ENCODE assay signal across 20 cellular contexts in the genomic region with DNA sequence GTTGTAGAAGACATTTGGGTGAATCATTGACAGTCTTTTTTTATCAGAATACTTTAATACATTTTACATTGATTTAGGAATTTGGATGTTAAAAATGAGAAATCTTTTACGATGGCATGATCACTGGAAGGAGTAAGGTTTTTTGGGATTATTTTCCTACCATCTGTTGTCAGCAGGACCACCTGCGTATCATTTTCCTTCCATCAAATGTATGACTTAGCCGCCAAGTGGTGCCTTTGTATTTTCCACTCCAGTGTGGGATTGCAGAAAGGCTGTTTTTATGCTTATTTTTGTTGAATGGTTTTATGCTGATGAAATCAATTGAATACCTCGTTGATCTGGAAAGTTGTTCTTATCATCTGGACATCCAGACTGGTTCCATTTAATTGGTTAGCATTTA. TPM values are rescaled to one million over a fixed set of nuclear protein-coding genes. Genes with fewer than 3 reads are reported as not detected.
"Had no signal": no experiment of that assay in that cellular context is flagged by ENCODE, and none has a peak within 500 bp of the region (broad histone marks: within the 10 kb centered on the region; RNA-seq: fewer than 3 reads in every experiment).

No MANE protein-coding gene starts in this region.

- DNase-seq: activated CD4-positive, alpha-beta memory T cell treated with anti-CD3 and anti-CD28 coated beads, Interleukin-2, amount 10 ng/mL, durations not matched to agents 7 days and 5 days; activated CD8-positive, alpha-beta memory T cell treated with anti-CD3 and anti-CD28 coated beads, Interleukin-2, amount 10 ng/mL, durations not matched to agents 7 days and 5 days; activated naive CD4-positive, alpha-beta T cell; activated naive CD8-positive, alpha-beta T cell treated with anti-CD3 and anti-CD28 coated beads, Interleukin-2, amount 10 ng/mL, durations not matched to agents 7 days and 5 days; activated T-cell treated with anti-CD3 and anti-CD28 coated beads, Interleukin-2, amount 50 U/mL, for 1 hour; central memory CD4-positive, alpha-beta T cell; cortex of kidney; heart right ventricle; left ventricle myocardium inferior; mucosa of descending colon; naive thymus-derived CD8-positive, alpha-beta T cell; posterior cingulate gyrus; stimulated activated CD4-positive, alpha-beta T cell treated with anti-CD3 and anti-CD28 coated beads, Interleukin-12 subunit alpha, Interleukin-12 subunit beta, amount 100 ng/mL, for 4 hours; SW 1271; T-helper 2 cell; WERI-Rb-1 had no signal

- ATAC-seq: activated CD8-positive, alpha-beta memory T cell treated with anti-CD3 and anti-CD28 coated beads, Interleukin-2, amount 10 ng/mL, durations not matched to agents 7 days and 5 days; activated T-helper 17 cell treated with anti-CD3 and anti-CD28 coated beads, Interleukin-2, amount 50 U/mL, for 72 hours; mucosa of descending colon; naive thymus-derived CD8-positive, alpha-beta T cell had no signal

- H3K36me3 ChIP-seq: gastroesophageal sphincter, heart right ventricle, left ventricle myocardium inferior, neutrophil, WERI-Rb-1 had no signal

- FAIRE-seq: endometrium had no signal

- H3K27me3 ChIP-seq: gastroesophageal sphincter had no signal

- H3K4me3 ChIP-seq: gastroesophageal sphincter, heart right ventricle, left ventricle myocardium inferior, mucosa of descending colon had no signal

- H3K27ac ChIP-seq: heart right ventricle, neutrophil, WERI-Rb-1 had no signal

- H3K9me3 ChIP-seq: gastroesophageal sphincter, heart right ventricle, left ventricle myocardium inferior, mucosa of descending colon, neutrophil had no signal

RNA-seq across cellular contexts. Expression of a gene that starts 35.8 kb away (rescaled TPM):
- total RNA-seq: naive thymus-derived CD8-positive, alpha-beta T cell had no signal
